In the genomic region with DNA sequence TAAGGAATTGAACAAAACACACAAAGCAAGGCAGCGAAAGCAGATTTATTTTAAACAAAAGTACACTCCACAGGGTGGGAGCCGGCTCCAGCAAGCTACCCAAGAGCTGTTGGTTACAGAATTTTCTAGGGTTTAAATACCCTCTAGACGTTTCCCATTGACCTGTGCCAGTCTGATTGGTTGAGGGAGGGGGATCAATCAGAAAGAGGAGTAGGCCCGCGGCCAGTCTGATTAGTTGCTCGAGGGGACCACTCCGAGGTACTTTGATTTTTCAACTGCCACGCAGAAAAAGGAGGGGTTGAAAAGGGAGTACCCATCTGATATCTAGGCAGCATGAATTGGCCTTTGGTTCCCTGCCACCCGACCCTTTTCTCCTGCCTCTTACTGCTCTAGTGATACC, we compare ENCODE assay signal across 8 cellular contexts. TPM values are rescaled to one million over a fixed set of nuclear protein-coding genes. Genes with fewer than 3 reads are reported as not detected.
DNase-seq lines count a peak whose midpoint lies in the region; ATAC-seq, FAIRE-seq and TF ChIP-seq lines count a peak whose summit lies in the region.

No MANE protein-coding gene starts in this region.

- intact Hi-C loops in activated naive CD4-positive, alpha-beta T cell treated with anti-CD3 and anti-CD28 coated beads for 36 hours (cut with micrococcal nuclease), result loop anchor here (10.0 kb wide), 2 partner anchors 653 to 1607 kb away; a partner anchor contains a TSS
- intact Hi-C loops in HepG2 (cut with micrococcal nuclease; ENCODE audit: unreplicated experiment), result loop anchor here (5.0 kb wide), 2 partner anchors 100 to 155 kb away; no protein-coding TSS in a partner anchor

- H3K79me2 ChIP-seq in HepG2 (ENCODE audit: insufficient read depth, low read length), result peaks cover 32% of the 10 kb centered on the region

- no peaks in the 10 kb centered on the region for H4K20me1 ChIP-seq in HepG2 (ENCODE audit: insufficient read depth, low read length)

- CTCF ChIA-PET in activated naive CD4-positive, alpha-beta T cell treated with anti-CD3 and anti-CD28 coated beads for 36 hours (lab: Charles Lee), result no interaction called here
- CTCF ChIA-PET in HepG2 (lab: Yijun Ruan, JAX; ENCODE audit: low intra/inter-chr PET ratio, low total read pairs), result no interaction called here

- no TSS peak for BruUV-seq in HepG2 (replicated peaks; lab: Mats Ljungman, UMichigan)

- POLR2A ChIA-PET in HepG2 (lab: Yijun Ruan, JAX), result interaction anchor here (2.2 kb wide), 1 partner anchor 59 kb away, joined by 10 read pairs; a partner anchor contains a TSS

- TF ChIP-seq POLR2A in HepG2 (IDR thresholded peaks at IDR 0.05; ENCODE audit: insufficient read depth in 1 of 2, low read depth in 2 of 2, low read length in 2 of 2), result peak in 1 of 2 experiments; percentile 50; a peak in 2 of 4 replicates

- no peaks in the 10 kb centered on the region for H3K9me3 ChIP-seq in HepG2 (ENCODE audit: low read length)

- no peak overlapping the region for H2AFZ ChIP-seq in HepG2 (ENCODE audit: low read length)

- H3K9me3 Mint-ChIP-seq in activated naive CD4-positive, alpha-beta T cell treated with anti-CD3 and anti-CD28 coated beads for 36 hours, result no peaks in the 10 kb centered on the region
- H3K9me3 Mint-ChIP-seq in activated naive CD8-positive, alpha-beta T cell treated with anti-CD3 and anti-CD28 coated beads for 36 hours, result no peaks in the 10 kb centered on the region
- H3K9me3 Mint-ChIP-seq in type B pancreatic cell, result peaks cover 4% of the 10 kb centered on the region

- TF ChIP-seq RAD21 in HepG2 (CRISPR knock-in tag; IDR thresholded peaks at IDR 0.05), result no peak

- no peak for TF ChIP-seq EP300 in HepG2 (IDR thresholded peaks at IDR 0.05; ENCODE audit: low read depth in 2 of 2, low read length in 2 of 2)
- no peak for TF ChIP-seq EP300 in HepG2 (CRISPR knock-in tag; IDR thresholded peaks at IDR 0.05; ENCODE audit: borderline replicate concordance)

- peaks cover 5% of the 10 kb centered on the region for H3K27me3 Mint-ChIP-seq in activated naive CD4-positive, alpha-beta T cell treated with anti-CD3 and anti-CD28 coated beads for 36 hours (ENCODE audit: low read depth)
- peaks cover 4% of the 10 kb centered on the region for H3K27me3 Mint-ChIP-seq in activated naive CD8-positive, alpha-beta T cell treated with anti-CD3 and anti-CD28 coated beads for 36 hours
- H3K27me3 Mint-ChIP-seq in type B pancreatic cell, result peaks cover 5% of the 10 kb centered on the region

- H3K27me3 ChIP-seq in HepG2 (ENCODE audit: control insufficient read depth in 1 of 2, insufficient read depth in 2 of 2, low read length in 2 of 2), result no peaks in the 10 kb centered on the region; a peak in 1 of 5 replicates

- peak overlapping the region; percentile 85 to 100 (median 93) for H3K4me3 ChIP-seq in HepG2 (replicated peaks in 1 of 3; ENCODE audit: insufficient read depth in 1 of 3, low read depth in 2 of 3, low read length in 3 of 3)

- WGBS in HepG2 (ENCODE audit: low lambda C conversion rate), result 7% methylated on average over 7 of the region's 9 CpGs

- FAIRE-seq in HepG2 (lab: Jason Lieb, UNC), result no peak

- peak overlapping the region; percentile 98 for H3K9ac ChIP-seq in HepG2 (ENCODE audit: insufficient read depth, low read depth, low read length)

- H3K4me1 Mint-ChIP-seq in activated naive CD4-positive, alpha-beta T cell treated with anti-CD3 and anti-CD28 coated beads for 36 hours (ENCODE audit: low read depth), result peaks cover 40% of the 10 kb centered on the region
- peaks cover 32% of the 10 kb centered on the region for H3K4me1 Mint-ChIP-seq in activated naive CD8-positive, alpha-beta T cell treated with anti-CD3 and anti-CD28 coated beads for 36 hours
- peaks cover 22% of the 10 kb centered on the region for H3K4me1 Mint-ChIP-seq in type B pancreatic cell (ENCODE audit: unreplicated experiment)

- no peak for DNase-seq in activated naive CD4-positive, alpha-beta T cell treated with anti-CD3 and anti-CD28 coated beads for 36 hours
- no peak for DNase-seq in activated naive CD4-positive, alpha-beta T cell treated with Interleukin-2 at 50 U/mL for 16 hours
- no peak for DNase-seq in activated naive CD8-positive, alpha-beta T cell treated with anti-CD3 and anti-CD28 coated beads for 36 hours
- DNase-seq in HepG2 (ENCODE audit: low spot score), result peak; percentile 20
- DNase-seq in type B pancreatic cell (ENCODE audit: extremely low spot score, unreplicated experiment), result no peak
- no peak for DNase-seq in OCI-M1 (lab: John Stamatoyannopoulos, UW)

- in situ Hi-C loops in HepG2 (cut with HindIII; ENCODE audit: extremely low pct_ligation_motif_present, low pct_unique_long_range_greater_than_20kb), result no loop called here

- peaks cover 6 to 34% of the 10 kb centered on the region in 2 experiments; a peak in 4 of 5 replicates for H3K36me3 ChIP-seq in HepG2 (replicated peaks in 1 of 2; ENCODE audit: control insufficient read depth in 1 of 2, insufficient read depth in 2 of 2, low read length in 2 of 2)

- H3K4me1 ChIP-seq in HepG2 (ENCODE audit: insufficient read depth, low read length), result peaks cover 37% of the 10 kb centered on the region

- H3K27ac ChIP-seq in HepG2 (ENCODE audit: extremely low read length, insufficient read depth, low read length), result peak overlapping the region; percentile 89

- ATAC-seq in HepG2 (peak; percentile 29; the same call in 2 of the 3 replicates), GM18870 (IDR thresholded peaks at IDR 0.05; ENCODE audit: unreplicated experiment) (no peak), HG03469 (IDR thresholded peaks at IDR 0.05; ENCODE audit: unreplicated experiment) (no peak)

- TF ChIP-seq CTCF in HepG2 (CRISPR knock-in tag; IDR thresholded peaks at IDR 0.05) (no peak), type B pancreatic cell (conservative IDR thresholded peaks at IDR 0.05) (no peak)

- no peak overlapping the region for H3K27ac Mint-ChIP-seq in activated naive CD4-positive, alpha-beta T cell treated with anti-CD3 and anti-CD28 coated beads for 36 hours
- peak overlapping the region; percentile 98 for H3K27ac Mint-ChIP-seq in activated naive CD8-positive, alpha-beta T cell treated with anti-CD3 and anti-CD28 coated beads for 36 hours
- H3K27ac Mint-ChIP-seq in type B pancreatic cell, result peak overlapping the region; percentile 97

- peak overlapping the region; percentile 96 for H3K4me3 Mint-ChIP-seq in activated naive CD4-positive, alpha-beta T cell treated with anti-CD3 and anti-CD28 coated beads for 36 hours
- H3K4me3 Mint-ChIP-seq in activated naive CD8-positive, alpha-beta T cell treated with anti-CD3 and anti-CD28 coated beads for 36 hours, result peak overlapping the region; percentile 94
- H3K4me3 Mint-ChIP-seq in type B pancreatic cell, result peak overlapping the region; percentile 97

- H3K4me2 ChIP-seq in HepG2 (ENCODE audit: low read depth, low read length), result peak overlapping the region; percentile 78

- peaks cover 18% of the 10 kb centered on the region for H3K36me3 Mint-ChIP-seq in activated naive CD4-positive, alpha-beta T cell treated with anti-CD3 and anti-CD28 coated beads for 36 hours (ENCODE audit: low read depth)
- H3K36me3 Mint-ChIP-seq in activated naive CD8-positive, alpha-beta T cell treated with anti-CD3 and anti-CD28 coated beads for 36 hours, result peaks cover 31% of the 10 kb centered on the region
- peaks cover 7% of the 10 kb centered on the region for H3K36me3 Mint-ChIP-seq in type B pancreatic cell

RNA-seq across cellular contexts. Expression of a gene that starts 1.0 kb away (rescaled TPM):
- total RNA-seq in activated naive CD4-positive, alpha-beta T cell treated with anti-CD3 and anti-CD28 coated beads for 36 hours, result 10 to 100 TPM; 43.7 to 49.6 TPM
- total RNA-seq in activated naive CD8-positive, alpha-beta T cell treated with anti-CD3 and anti-CD28 coated beads for 36 hours, result 10 to 100 TPM; 66.5 to 67.3 TPM
- 143 and 214 TPM in 2 replicates for total RNA-seq in HepG2 (2016; rRNA removed; fragmentation: Illumina TruSeq; extraction: Trizol)
- total RNA-seq in HepG2 (2016; cell fraction: cytosol; rRNA removed; fragmentation: Illumina TruSeq; extraction: Trizol; ENCODE audit: low read depth), result 62.6 and 64.2 TPM in 2 replicates
- total RNA-seq in HepG2 (2016; cell fraction: insoluble cytoplasmic fraction; rRNA removed; fragmentation: Illumina TruSeq; extraction: Trizol), result 152 and 219 TPM in 2 replicates
- total RNA-seq in HepG2 (2016; cell fraction: membrane; rRNA removed; fragmentation: Illumina TruSeq; extraction: Trizol), result 73.5 and 79.8 TPM in 2 replicates
- total RNA-seq in HepG2 (2016; cell fraction: nucleus; rRNA removed; fragmentation: Illumina TruSeq; extraction: Trizol), result 73.5 and 78.9 TPM in 2 replicates
- 35.1 and 46.9 TPM in 2 replicates for polyA plus RNA-seq in HepG2 (2011; rRNA removed)
- 15.6 and 25.6 TPM in 2 replicates for polyA plus RNA-seq in HepG2 (2011; cell fraction: cytosol; rRNA removed)
- 9.2 and 18.0 TPM in 2 replicates for polyA plus RNA-seq in HepG2 (2011; cell fraction: nucleus; rRNA removed)
- 71.3 and 73.7 TPM in 2 replicates for polyA plus RNA-seq in HepG2 (2012)
- 42.9 and 50.3 TPM in 2 replicates for polyA plus RNA-seq in HepG2 (2016; cell fraction: cytosol; fragmentation: Illumina TruSeq; extraction: Trizol; ENCODE audit: low read depth)
- 225 and 263 TPM in 2 replicates for polyA plus RNA-seq in HepG2 (2016; cell fraction: insoluble cytoplasmic fraction; fragmentation: Illumina TruSeq; extraction: Trizol; ENCODE audit: low read depth)
- polyA plus RNA-seq in HepG2 (2016; cell fraction: membrane; fragmentation: Illumina TruSeq; extraction: Trizol; ENCODE audit: low read depth), result 59.5 and 64.7 TPM in 2 replicates
- polyA plus RNA-seq in HepG2 (2016; cell fraction: nucleus; fragmentation: Illumina TruSeq; extraction: Trizol; ENCODE audit: insufficient read depth, low read depth), result 119 and 127 TPM in 2 replicates
- 1.5 and 4.9 TPM in 2 replicates for polyA minus RNA-seq in HepG2 (2011; rRNA and poly(A)+ RNA removed; ENCODE audit: low replicate concordance)
- polyA minus RNA-seq in HepG2 (2011; cell fraction: cytosol; rRNA and poly(A)+ RNA removed), result 16.3 and 21.2 TPM in 2 replicates
- 24.8 and 29.1 TPM in 2 replicates for polyA minus RNA-seq in HepG2 (2011; cell fraction: nucleus; rRNA and poly(A)+ RNA removed)
- 45.4 and 57.5 TPM in 2 replicates for total RNA-seq in type B pancreatic cell (ENCODE audit: low replicate concordance)

RNA-seq across cellular contexts. Expression of a gene that starts 59.9 kb away (rescaled TPM):
- 10 to 100 TPM; 18.3 to 18.8 TPM for total RNA-seq in activated naive CD4-positive, alpha-beta T cell treated with anti-CD3 and anti-CD28 coated beads for 36 hours
- total RNA-seq in activated naive CD8-positive, alpha-beta T cell treated with anti-CD3 and anti-CD28 coated beads for 36 hours, result 10 to 100 TPM; 40.0 to 45.3 TPM
- 26.3 and 49.4 TPM in 2 replicates for total RNA-seq in HepG2 (2016; rRNA removed; fragmentation: Illumina TruSeq; extraction: Trizol)
- 13.4 and 19.2 TPM in 2 replicates for total RNA-seq in HepG2 (2016; cell fraction: cytosol; rRNA removed; fragmentation: Illumina TruSeq; extraction: Trizol; ENCODE audit: low read depth)
- 28.3 and 50.6 TPM in 2 replicates for total RNA-seq in HepG2 (2016; cell fraction: insoluble cytoplasmic fraction; rRNA removed; fragmentation: Illumina TruSeq; extraction: Trizol)
- total RNA-seq in HepG2 (2016; cell fraction: membrane; rRNA removed; fragmentation: Illumina TruSeq; extraction: Trizol), result 14.5 and 17.4 TPM in 2 replicates
- total RNA-seq in HepG2 (2016; cell fraction: nucleus; rRNA removed; fragmentation: Illumina TruSeq; extraction: Trizol), result 39.0 and 46.8 TPM in 2 replicates
- polyA plus RNA-seq in HepG2 (2011; rRNA removed), result 217 and 239 TPM in 2 replicates
- 109 and 117 TPM in 2 replicates for polyA plus RNA-seq in HepG2 (2011; cell fraction: cytosol; rRNA removed)
- polyA plus RNA-seq in HepG2 (2011; cell fraction: nucleus; rRNA removed), result 33.6 and 41.1 TPM in 2 replicates
- polyA plus RNA-seq in HepG2 (2012), result 46.8 and 51.5 TPM in 2 replicates
- 28.6 and 31.5 TPM in 2 replicates for polyA plus RNA-seq in HepG2 (2016; cell fraction: cytosol; fragmentation: Illumina TruSeq; extraction: Trizol; ENCODE audit: low read depth)
- polyA plus RNA-seq in HepG2 (2016; cell fraction: insoluble cytoplasmic fraction; fragmentation: Illumina TruSeq; extraction: Trizol; ENCODE audit: low read depth), result 50.0 and 51.6 TPM in 2 replicates
- 18.4 and 23.4 TPM in 2 replicates for polyA plus RNA-seq in HepG2 (2016; cell fraction: membrane; fragmentation: Illumina TruSeq; extraction: Trizol; ENCODE audit: low read depth)
- polyA plus RNA-seq in HepG2 (2016; cell fraction: nucleus; fragmentation: Illumina TruSeq; extraction: Trizol; ENCODE audit: insufficient read depth, low read depth), result 95.9 and 120 TPM in 2 replicates
- 214 and 312 TPM in 2 replicates for polyA minus RNA-seq in HepG2 (2011; rRNA and poly(A)+ RNA removed; ENCODE audit: low replicate concordance)
- 57.0 and 58.9 TPM in 2 replicates for polyA minus RNA-seq in HepG2 (2011; cell fraction: cytosol; rRNA and poly(A)+ RNA removed)
- 27.4 and 38.7 TPM in 2 replicates for polyA minus RNA-seq in HepG2 (2011; cell fraction: nucleus; rRNA and poly(A)+ RNA removed)
- 61.0 and 98.4 TPM in 2 replicates for total RNA-seq in type B pancreatic cell (ENCODE audit: low replicate concordance)
